Comparison of ENCODE assay signal across 1 cellular context in genomic region chr10:129605986-129606518, GRCh38.
TF ChIP-seq lines count a peak whose summit lies in the region.

No MANE protein-coding gene starts in this region.

TF ChIP-seq in HEK293, 187 proteins besides CTCF, POLR2A, EP300 and RAD21 (continued from another document):
- TF ChIP-seq EGR2 (tag by site-specific recombination; IDR thresholded peaks at IDR 0.05; ENCODE audit: low read depth) (no peak), ZBTB44 (tag by site-specific recombination; IDR thresholded peaks at IDR 0.05) (peak; percentile 99), ELK4 (IDR thresholded peaks at IDR 0.05; ENCODE audit: borderline replicate concordance, low read depth, low read length) (no peak), ZXDB (tag by site-specific recombination; IDR thresholded peaks at IDR 0.05) (peak; percentile 92), ZNF10 (tag by site-specific recombination; IDR thresholded peaks at IDR 0.05) (peak; percentile 58; the same call in 1 of the 2 replicates), ZNF626 (tag by site-specific recombination; IDR thresholded peaks at IDR 0.05) (no peak), ZNF398 (tag by site-specific recombination; IDR thresholded peaks at IDR 0.05) (peak; percentile 61), ZSCAN18 (tag by site-specific recombination; IDR thresholded peaks at IDR 0.05) (no peak), ZBTB11 (tag by site-specific recombination; conservative IDR thresholded peaks at IDR 0.05; ENCODE audit: low read depth) (0 out of 2 replicates have a peak, but pooled peaks have one; percentile 28), ZNF366 (tag by site-specific recombination; conservative IDR thresholded peaks at IDR 0.05) (peak; percentile 99), ZNF510 (tag by site-specific recombination; IDR thresholded peaks at IDR 0.05; ENCODE audit: insufficient replicate concordance) (peak; percentile 2), ZEB2 (tag by site-specific recombination; IDR thresholded peaks at IDR 0.05) (peak; percentile 97), BCL6B (tag by site-specific recombination; IDR thresholded peaks at IDR 0.05) (no peak), SETDB1 (IDR thresholded peaks at IDR 0.05; ENCODE audit: insufficient read length, low read length) (peak; percentile 11), ZBTB48 (tag by site-specific recombination; IDR thresholded peaks at IDR 0.05) (peak; percentile 64), ZNF121 (tag by site-specific recombination; IDR thresholded peaks at IDR 0.05) (no peak), ZNF174 (tag by site-specific recombination; IDR thresholded peaks at IDR 0.05) (no peak), ZSCAN23 (tag by site-specific recombination; IDR thresholded peaks at IDR 0.05) (peak; percentile 97), ZNF555 (tag by site-specific recombination; conservative IDR thresholded peaks at IDR 0.05) (no peak), KLF7 (tag by site-specific recombination; IDR thresholded peaks at IDR 0.05; ENCODE audit: borderline replicate concordance) (0 out of 2 replicates have a peak, but pooled peaks have one; percentile 12), ZNF132 (tag by site-specific recombination; IDR thresholded peaks at IDR 0.05; ENCODE audit: borderline replicate concordance) (no peak), ZNF658 (tag by site-specific recombination; IDR thresholded peaks at IDR 0.05) (no peak), ZNF266 (tag by site-specific recombination; IDR thresholded peaks at IDR 0.05; ENCODE audit: low read depth) (no peak), ZSCAN4 (tag by site-specific recombination; IDR thresholded peaks at IDR 0.05) (peak; percentile 66), ZNF621 (tag by site-specific recombination; IDR thresholded peaks at IDR 0.05) (no peak), ZNF561 (tag by site-specific recombination; IDR thresholded peaks at IDR 0.05; ENCODE audit: borderline replicate concordance) (peak; percentile 96), TRIM28 (IDR thresholded peaks at IDR 0.05; ENCODE audit: borderline replicate concordance, low read length) (peak; percentile 93), YY2 (tag by site-specific recombination; IDR thresholded peaks at IDR 0.05) (no peak), ZNF654 (tag by site-specific recombination; IDR thresholded peaks at IDR 0.05; ENCODE audit: low read depth) (no peak; the same call in 1 of the 2 replicates), ZNF660 (tag by site-specific recombination; IDR thresholded peaks at IDR 0.05) (no peak), PATZ1 (tag by site-specific recombination; IDR thresholded peaks at IDR 0.05) (peak; percentile 76), KLF16 (tag by site-specific recombination; IDR thresholded peaks at IDR 0.05) (no peak), ZNF335 (tag by site-specific recombination; conservative IDR thresholded peaks at IDR 0.05) (peak; percentile 89), ZNF292 (tag by site-specific recombination; IDR thresholded peaks at IDR 0.05; ENCODE audit: borderline replicate concordance, low read depth) (no peak), ZNF521 (tag by site-specific recombination; IDR thresholded peaks at IDR 0.05) (no peak), ZNF202 (tag by site-specific recombination; IDR thresholded peaks at IDR 0.05; ENCODE audit: borderline replicate concordance) (no peak), ZBTB26 (tag by site-specific recombination; optimal IDR thresholded peaks at IDR 0.05) (no peak), TCF7L2 (IDR thresholded peaks at IDR 0.05; ENCODE audit: borderline replicate concordance, low read depth, low read length) (peak; percentile 81), ZNF76 (tag by site-specific recombination; IDR thresholded peaks at IDR 0.05; ENCODE audit: borderline replicate concordance, low read depth) (peak; percentile 88), REST (tag by site-specific recombination; IDR thresholded peaks at IDR 0.05) (no peak), SP7 (tag by site-specific recombination; IDR thresholded peaks at IDR 0.05) (peak; percentile 100), ZNF324 (tag by site-specific recombination; IDR thresholded peaks at IDR 0.05) (peak; percentile 62; the same call in 1 of the 2 replicates), ZNF157 (tag by site-specific recombination; IDR thresholded peaks at IDR 0.05) (no peak), YY1 (tag by site-specific recombination; IDR thresholded peaks at IDR 0.05) (no peak; the same call in 1 of the 2 replicates)
TF ChIP-seq in HEK293: peak in this region for 86.
